Comparison of ENCODE assay signal across 8 cellular contexts in genomic region chrX:153967536-153968214, GRCh38. TPM values are rescaled to one million over a fixed set of nuclear protein-coding genes. Genes with fewer than 3 reads are reported as not detected.
DNase-seq lines count a peak whose midpoint lies in the region; ATAC-seq and TF ChIP-seq lines count a peak whose summit lies in the region.

No MANE protein-coding gene starts in this region.

- H3K4me1 Mint-ChIP-seq in naive thymus-derived CD8-positive, alpha-beta T cell, result peaks cover 11 to 43% (median 42%) of the 10 kb centered on the region in 4 donors

- no peaks in the 10 kb centered on the region for H3K9me3 Mint-ChIP-seq in naive thymus-derived CD8-positive, alpha-beta T cell

- peak overlapping the region; percentile 100 for H3K9ac ChIP-seq in adipocyte (ENCODE audit: low read length)

- peaks cover 32% of the 10 kb centered on the region for H3K4me1 ChIP-seq in adipocyte (ENCODE audit: control insufficient read depth, insufficient read depth, low read length)

- H3K36me3 ChIP-seq in KOPT-K1 (ENCODE audit: insufficient read depth, low read length) (peaks cover 61% of the 10 kb centered on the region), adipocyte (ENCODE audit: control insufficient read depth, insufficient read depth, low read length, severe bottlenecking) (peaks cover 10% of the 10 kb centered on the region)

- peak overlapping the region; percentile 86 to 100 (median 97) for H3K4me3 Mint-ChIP-seq in naive thymus-derived CD8-positive, alpha-beta T cell

- peaks cover 0 to 10% (median 4%) of the 10 kb centered on the region in 3 donors for H3K36me3 Mint-ChIP-seq in naive thymus-derived CD8-positive, alpha-beta T cell

- no peaks in the 10 kb centered on the region for H3K27me3 Mint-ChIP-seq in naive thymus-derived CD8-positive, alpha-beta T cell

- H3K27me3 ChIP-seq in adipocyte (replicated peaks; ENCODE audit: control insufficient read depth, insufficient read depth, low read length), result no peaks in the 10 kb centered on the region

- H3K4me3 ChIP-seq in adipocyte (ENCODE audit: low read length), result peak overlapping the region; percentile 3

- H3K27ac Mint-ChIP-seq in naive thymus-derived CD8-positive, alpha-beta T cell, result peak overlapping the region; percentile 91 to 100 (median 96)

- H3K27ac ChIP-seq in C4-2B, result peak overlapping the region; percentile 100
- H3K27ac ChIP-seq in KOPT-K1 (ENCODE audit: low read depth, low read length, poor library complexity, severe bottlenecking), result peak overlapping the region; percentile 100

- TF ChIP-seq CTCF in C4-2B (conservative IDR thresholded peaks at IDR 0.05), result no peak

- H3K9me3 ChIP-seq in KOPT-K1 (ENCODE audit: insufficient read depth, low read length, poor library complexity, severe bottlenecking) (no peaks in the 10 kb centered on the region), adipocyte (ENCODE audit: control insufficient read depth, low read length) (no peaks in the 10 kb centered on the region)

- ATAC-seq in naive thymus-derived CD8-positive, alpha-beta T cell, result no peak
- ATAC-seq in GM18502 (IDR thresholded peaks at IDR 0.05; ENCODE audit: poor library complexity, unreplicated experiment), result no peak

- no peak for DNase-seq in adipocyte (ENCODE audit: low read depth)
- DNase-seq in naive thymus-derived CD8-positive, alpha-beta T cell, result peak in 3 of 10 donors; percentile 37 to 52 (median 50)
- DNase-seq in GM19240 (ENCODE audit: insufficient read length, low spot score), result no peak
- no peak for DNase-seq in AG08396 (ENCODE audit: low spot score)
- no peak for DNase-seq in stimulated activated CD4-positive, alpha-beta T cell treated with anti-CD3 and anti-CD28 coated beads, Interleukin-4, amount 100 ng/mL, for 24 hours

- POLR2A ChIA-PET in naive thymus-derived CD8-positive, alpha-beta T cell (lab: Charles Lee), result interaction anchor here (0.9 to 7.9 kb wide), 10 partner anchors 9 to 52 kb away, joined by 3 to 131 read pairs (median 6); partner anchors contain the start of genes ARHGAP4 and IRAK1

RNA-seq across cellular contexts. Expression of gene HCFC1, which starts 3.9 kb away (rescaled TPM):
- 10 to 100 TPM; 62.4 to 64.9 TPM for total RNA-seq in naive thymus-derived CD8-positive, alpha-beta T cell
- 10 to 100 TPM in 1 of 3 donors, 1 to 10 TPM in 2; 3.3 to 11.9 (median 7.9) TPM for polyA plus RNA-seq in naive thymus-derived CD8-positive, alpha-beta T cell

RNA-seq across cellular contexts. Expression of gene TMEM187, which starts 4.9 kb away (rescaled TPM):
- 10 to 100 TPM in 1 of 2 experiments, 1 to 10 TPM in 1; 9.3 to 11.2 TPM for total RNA-seq in naive thymus-derived CD8-positive, alpha-beta T cell
- 10 to 100 TPM in 1 of 3 donors, 1 to 10 TPM in 2; 3.1 to 13.6 (median 8.9) TPM for polyA plus RNA-seq in naive thymus-derived CD8-positive, alpha-beta T cell

RNA-seq across cellular contexts. Expression of gene RENBP, which starts 23.2 kb away (rescaled TPM):
- 10 to 100 TPM; 17.8 to 18.2 TPM for total RNA-seq in naive thymus-derived CD8-positive, alpha-beta T cell
- polyA plus RNA-seq in naive thymus-derived CD8-positive, alpha-beta T cell, result under 1 TPM; 0.49 to 0.96 (median 0.73) TPM

RNA-seq across cellular contexts. Expression of gene NAA10, which starts 32.8 kb away (rescaled TPM):
- 10 to 100 TPM; 72.1 to 80.8 TPM for total RNA-seq in naive thymus-derived CD8-positive, alpha-beta T cell
- polyA plus RNA-seq in naive thymus-derived CD8-positive, alpha-beta T cell, result 10 to 100 TPM; 66.8 to 73.3 (median 71.3) TPM

RNA-seq across cellular contexts. Expression of gene ARHGAP4, which starts 41.6 kb away (rescaled TPM):
- 100 to 1,000 TPM; 324 to 353 TPM for total RNA-seq in naive thymus-derived CD8-positive, alpha-beta T cell
- 100 to 1,000 TPM in 1 of 3 donors, 10 to 100 TPM in 2; 58.9 to 112 (median 96.6) TPM for polyA plus RNA-seq in naive thymus-derived CD8-positive, alpha-beta T cell
